Comparison of ENCODE assay signal across 1 cellular context in genomic region chr1:75810113-75810512, GRCh38. TPM values are rescaled to one million over a fixed set of nuclear protein-coding genes. Genes with fewer than 3 reads are reported as not detected.
"Had no signal": no experiment of that assay in that cellular context is flagged by ENCODE, and none has a peak within 500 bp of the region (broad histone marks: within the 10 kb centered on the region; RNA-seq: fewer than 3 reads in every experiment).

No MANE protein-coding gene starts in this region.

RNA-seq across cellular contexts. Expression of gene MSH4, which starts 13.4 kb away (rescaled TPM):
- total RNA-seq: G401 had no signal
